Comparison of ENCODE assay signal across 8 cellular contexts in genomic region chr7:2157473-2158279, GRCh38.
DNase-seq lines count a peak whose midpoint lies in the region; ATAC-seq and TF ChIP-seq lines count a peak whose summit lies in the region.

No MANE protein-coding gene starts in this region.

- DNase-seq in EH (ENCODE audit: low read depth), result peak; percentile 92
- DNase-seq in NCI-H345 treated with DMSO at 0.1 percent for 48 hours (lab: John Stamatoyannopoulos, UW; ENCODE audit: unreplicated experiment), result peak; percentile 93
- peak; percentile 69 for DNase-seq in epithelial cell of esophagus (ENCODE audit: low read depth)
- DNase-seq in nucleus accumbens (lab: John Stamatoyannopoulos, UW), result peak in 47 of 56 donors; percentile 23 to 82 (median 60)
- DNase-seq in GDM1 (lab: John Stamatoyannopoulos, UW), result no peak
- DNase-seq in activated T-helper 2 cell treated with anti-CD3 and anti-CD28 coated beads, Interferon-gamma antibody, Interleukin-2, Interleukin-4, amounts not matched to agents 10 μg/mL and 5 μg/mL and 100 μg/mL, durations not matched to agents 14 hours and 24 hours and 36 hours (ENCODE audit: low spot score), result no peak

- no peak for TF ChIP-seq CTCF in epithelial cell of esophagus (IDR thresholded peaks at IDR 0.05; ENCODE audit: insufficient read depth, low read depth, low read length, missing control alignments)

- ATAC-seq in HG03196 (IDR thresholded peaks at IDR 0.05; ENCODE audit: unreplicated experiment) (no peak), HG02970 (IDR thresholded peaks at IDR 0.05; ENCODE audit: low FRiP score, unreplicated experiment) (no peak)

- H3K27ac Mint-ChIP-seq in activated T-helper 2 cell treated with anti-CD3 and anti-CD28 coated beads, Interferon-gamma antibody, Interleukin-2, Interleukin-4, amounts not matched to agents 10 μg/mL and 5 μg/mL and 100 μg/mL, durations not matched to agents 14 hours and 24 hours and 36 hours, result no peak overlapping the region

- no peak overlapping the region for H3K4me3 Mint-ChIP-seq in activated T-helper 2 cell treated with anti-CD3 and anti-CD28 coated beads, Interferon-gamma antibody, Interleukin-2, Interleukin-4, amounts not matched to agents 10 μg/mL and 5 μg/mL and 100 μg/mL, durations not matched to agents 14 hours and 24 hours and 36 hours (ENCODE audit: low read depth)

- H3K27me3 Mint-ChIP-seq in activated T-helper 2 cell treated with anti-CD3 and anti-CD28 coated beads, Interferon-gamma antibody, Interleukin-2, Interleukin-4, amounts not matched to agents 10 μg/mL and 5 μg/mL and 100 μg/mL, durations not matched to agents 14 hours and 24 hours and 36 hours (ENCODE audit: low read depth), result no peaks in the 10 kb centered on the region

- H3K36me3 Mint-ChIP-seq in activated T-helper 2 cell treated with anti-CD3 and anti-CD28 coated beads, Interferon-gamma antibody, Interleukin-2, Interleukin-4, amounts not matched to agents 10 μg/mL and 5 μg/mL and 100 μg/mL, durations not matched to agents 14 hours and 24 hours and 36 hours (ENCODE audit: low read depth), result no peaks in the 10 kb centered on the region

- intact Hi-C loops in activated T-helper 2 cell treated with anti-CD3 and anti-CD28 coated beads, Interferon-gamma antibody, Interleukin-2, Interleukin-4, amounts not matched to agents 10 μg/mL and 5 μg/mL and 100 μg/mL, durations not matched to agents 14 hours and 24 hours and 36 hours (cut with micrococcal nuclease), result no loop called here

- H3K9me3 Mint-ChIP-seq in activated T-helper 2 cell treated with anti-CD3 and anti-CD28 coated beads, Interferon-gamma antibody, Interleukin-2, Interleukin-4, amounts not matched to agents 10 μg/mL and 5 μg/mL and 100 μg/mL, durations not matched to agents 14 hours and 24 hours and 36 hours, result no peaks in the 10 kb centered on the region

- no peaks in the 10 kb centered on the region for H3K4me1 Mint-ChIP-seq in activated T-helper 2 cell treated with anti-CD3 and anti-CD28 coated beads, Interferon-gamma antibody, Interleukin-2, Interleukin-4, amounts not matched to agents 10 μg/mL and 5 μg/mL and 100 μg/mL, durations not matched to agents 14 hours and 24 hours and 36 hours (ENCODE audit: low read depth)

- no peak overlapping the region for H3K4me3 ChIP-seq in epithelial cell of esophagus (ENCODE audit: low read length)

Comparison
In these comparisons a context has a peak if more than half of its experiments do, and no peak if none do; other contexts are left out.
1. DNase-seq: peak in EH (single experiment), NCI-H345 treated with DMSO at 0.1 percent for 48 hours (single experiment), epithelial cell of esophagus (single experiment) and nucleus accumbens (47 of 56); none in GDM1 (single experiment) and activated T-helper 2 cell treated with anti-CD3 and anti-CD28 coated beads, Interferon-gamma antibody, Interleukin-2, Interleukin-4, amounts not matched to agents 10 μg/mL and 5 μg/mL and 100 μg/mL, durations not matched to agents 14 hours and 24 hours and 36 hours (single experiment).